ENCODE assay signal across 25 cellular contexts in genomic region chr1:115092214-115092613, GRCh38.
"Had no signal": no experiment of that assay in that cellular context is flagged by ENCODE, and none has a peak within 500 bp of the region (broad histone marks: within the 10 kb centered on the region; RNA-seq: fewer than 3 reads in every experiment).

No MANE protein-coding gene starts in this region.

- H3K4me3 Mint-ChIP-seq: dendritic cell treated with granulocyte-macrophage colony-stimulating factor and Interleukin-4, amounts not matched to agents 40 ng/mL and 50 ng/mL, for 4 days; immature natural killer cell; nephron; stimulated activated naive B cell treated with anti-CD40 and anti-IgM and Interleukin-4, amounts not matched to agents 10 μg/mL and 1 μg/mL and 100 μg/mL, for 72 hours; stimulated activated naive CD8-positive, alpha-beta T cell treated with anti-CD3 and anti-CD28 coated beads, Interleukin-15, amount 100 ng/mL, for 72 hours had no signal

- H3K9me3 Mint-ChIP-seq: immature natural killer cell; naive B cell; nephron; stimulated activated naive B cell treated with anti-CD40 and anti-IgM and Interleukin-4, amounts not matched to agents 10 μg/mL and 1 μg/mL and 100 μg/mL, for 72 hours; stimulated activated naive CD8-positive, alpha-beta T cell treated with anti-CD3 and anti-CD28 coated beads, Interleukin-15, amount 100 ng/mL, for 72 hours had no signal

- H3K79me2 ChIP-seq: parathyroid adenoma had no signal

- H3K27me3 ChIP-seq: right lobe of liver, testis, transverse colon had no signal

- H3K9me3 ChIP-seq: esophagus squamous epithelium, gastroesophageal sphincter, prostate gland, right lobe of liver, testis, transverse colon had no signal

- DNase-seq: esophagus squamous epithelium; foreskin fibroblast; glutamatergic neuron; immature natural killer cell; kidney; left cardiac atrium; left ventricle myocardium superior; mesenchymal stem cell; midbrain; naive B cell; retina; right lobe of liver; stimulated activated CD4-positive, alpha-beta T cell treated with anti-CD3 and anti-CD28 coated beads, Interleukin-15, amount 100 ng/mL, for 24 hours; stimulated activated CD4-positive, alpha-beta T cell treated with anti-CD3 and anti-CD28 coated beads, Interleukin-1b, Interleukin-23, amount 100 ng/mL, for 48 hours; stimulated activated CD4-positive, alpha-beta T cell treated with anti-CD3 and anti-CD28 coated beads, Interleukin-4, amount 100 ng/mL, for 24 hours; stimulated activated naive B cell treated with anti-CD40 and anti-IgM and Interleukin-4, amounts not matched to agents 10 μg/mL and 1 μg/mL and 100 μg/mL, for 72 hours; stimulated activated naive CD8-positive, alpha-beta T cell treated with anti-CD3 and anti-CD28 coated beads, Interleukin-15, amount 100 ng/mL, for 72 hours; testis; transverse colon had no signal

- H3K4me3 ChIP-seq: esophagus squamous epithelium, gastroesophageal sphincter, lung, prostate gland, right lobe of liver, testis, transverse colon had no signal

- H2AFZ ChIP-seq: parathyroid adenoma had no signal

- H3K27ac ChIP-seq: esophagus squamous epithelium, parathyroid adenoma, prostate gland, right lobe of liver, testis had no signal

- H3K9ac ChIP-seq: parathyroid adenoma had no signal

- H3K27ac Mint-ChIP-seq: dendritic cell treated with granulocyte-macrophage colony-stimulating factor and Interleukin-4, amounts not matched to agents 40 ng/mL and 50 ng/mL, for 4 days; naive B cell; nephron; stimulated activated naive B cell treated with anti-CD40 and anti-IgM and Interleukin-4, amounts not matched to agents 10 μg/mL and 1 μg/mL and 100 μg/mL, for 72 hours; stimulated activated naive CD8-positive, alpha-beta T cell treated with anti-CD3 and anti-CD28 coated beads, Interleukin-15, amount 100 ng/mL, for 72 hours had no signal

- H3K36me3 ChIP-seq: esophagus squamous epithelium, gastroesophageal sphincter, prostate gland, right lobe of liver, transverse colon had no signal

- H3K36me3 Mint-ChIP-seq: immature natural killer cell; naive B cell; stimulated activated naive B cell treated with anti-CD40 and anti-IgM and Interleukin-4, amounts not matched to agents 10 μg/mL and 1 μg/mL and 100 μg/mL, for 72 hours had no signal

- ATAC-seq: gastroesophageal sphincter; left cardiac atrium; left ventricle myocardium superior; right lobe of liver; stimulated activated naive B cell treated with anti-CD40 and anti-IgM and Interleukin-4, amounts not matched to agents 10 μg/mL and 1 μg/mL and 100 μg/mL, for 72 hours; stimulated activated naive CD8-positive, alpha-beta T cell treated with anti-CD3 and anti-CD28 coated beads, Interleukin-15, amount 100 ng/mL, for 72 hours had no signal

- H3K4me1 ChIP-seq: parathyroid adenoma, prostate gland, testis had no signal
